12 cellular contexts compared by ENCODE assay signal in genomic region chr18:49865401-49865800, GRCh38. TPM values are rescaled to one million over a fixed set of nuclear protein-coding genes. Genes with fewer than 3 reads are reported as not detected.
DNase-seq lines count a peak whose midpoint lies in the region; ATAC-seq, FAIRE-seq and TF ChIP-seq lines count a peak whose summit lies in the region.
"Had no signal": no experiment of that assay in that cellular context is flagged by ENCODE, and none has a peak within 500 bp of the region (broad histone marks: within the 10 kb centered on the region; RNA-seq: fewer than 3 reads in every experiment).

No MANE protein-coding gene starts in this region.

- no peaks in the 10 kb centered on the region for H3K79me2 ChIP-seq in K562 (ENCODE audit: control insufficient read depth, insufficient read depth, low read length)

- no peak overlapping the region for H3K27ac Mint-ChIP-seq in stimulated activated naive B cell treated with anti-CD40 and anti-IgM and Interleukin-4, amounts not matched to agents 10 μg/mL and 1 μg/mL and 100 μg/mL, for 72 hours
- H3K27ac Mint-ChIP-seq: activated naive CD4-positive, alpha-beta T cell treated with anti-CD3 and anti-CD28 coated beads, Interleukin-2, amount 10 ng/mL, durations not matched to agents 7 days and 5 days had no signal

- H2AFZ ChIP-seq in K562 (ENCODE audit: low read depth, low read length) = no peak overlapping the region

- POLR2A ChIA-PET in K562 (lab: Yijun Ruan, JAX) = no interaction called here

- H3K4me3 ChIP-seq in LNCaP clone FGC (ENCODE audit: low read depth, low read length) (no peak overlapping the region), K562 (no peak overlapping the region), breast epithelium (no peak overlapping the region)

- H3K9me3 Mint-ChIP-seq in stimulated activated naive B cell treated with anti-CD40 and anti-IgM and Interleukin-4, amounts not matched to agents 10 μg/mL and 1 μg/mL and 100 μg/mL, for 72 hours = no peaks in the 10 kb centered on the region
- H3K9me3 Mint-ChIP-seq: activated naive CD4-positive, alpha-beta T cell treated with anti-CD3 and anti-CD28 coated beads, Interleukin-2, amount 10 ng/mL, durations not matched to agents 7 days and 5 days; central memory CD8-positive, alpha-beta T cell had no signal

- no peak for TF ChIP-seq CTCF in LNCaP clone FGC (IDR thresholded peaks at IDR 0.05; ENCODE audit: control insufficient read depth, extremely low read depth, insufficient read depth)
- TF ChIP-seq CTCF in K562 (IDR thresholded peaks at IDR 0.05 in 2 of 3, conservative IDR thresholded peaks at IDR 0.05 in 1 of 3; ENCODE audit: insufficient read depth in 2 of 3, low read depth in 1 of 3, low read length in 3 of 3) = no peak
- TF ChIP-seq CTCF in breast epithelium (IDR thresholded peaks at IDR 0.05) = no peak

- peaks cover 12 to 31% of the 10 kb centered on the region in 2 donors for H3K27me3 Mint-ChIP-seq in stimulated activated naive B cell treated with anti-CD40 and anti-IgM and Interleukin-4, amounts not matched to agents 10 μg/mL and 1 μg/mL and 100 μg/mL, for 72 hours

- ATAC-seq in Right ventricle myocardium inferior (peak; percentile 48), K562 (no peak), GM21360 (IDR thresholded peaks at IDR 0.05; ENCODE audit: unreplicated experiment) (no peak)
- ATAC-seq in stimulated activated naive B cell treated with anti-CD40 and anti-IgM and Interleukin-4, amounts not matched to agents 10 μg/mL and 1 μg/mL and 100 μg/mL, for 72 hours (replicated peaks) = peak; percentile 23 to 55

- H3K36me3 ChIP-seq in K562 (ENCODE audit: control insufficient read depth, insufficient read depth, low read length) = no peaks in the 10 kb centered on the region
- no peaks in the 10 kb centered on the region for H3K36me3 ChIP-seq in breast epithelium

- BruUV-seq in K562 (replicated peaks; lab: Mats Ljungman, UMichigan) = no TSS peak

- in situ Hi-C loops in K562 (cut with MboI) = loop anchor here (25.0 kb wide), 1 partner anchor 1178 kb away; no protein-coding TSS in a partner anchor

- H3K4me1 Mint-ChIP-seq in stimulated activated naive B cell treated with anti-CD40 and anti-IgM and Interleukin-4, amounts not matched to agents 10 μg/mL and 1 μg/mL and 100 μg/mL, for 72 hours = no peaks in the 10 kb centered on the region
- H3K4me1 Mint-ChIP-seq: activated naive CD4-positive, alpha-beta T cell treated with anti-CD3 and anti-CD28 coated beads, Interleukin-2, amount 10 ng/mL, durations not matched to agents 7 days and 5 days; central memory CD8-positive, alpha-beta T cell had no signal

- DNase-seq in Right ventricle myocardium inferior (ENCODE audit: missing footprints) (no peak), cardiac septum (ENCODE audit: low spot score) (no peak), LNCaP clone FGC (ENCODE audit: low read depth) (peak; percentile 13), K562 (ENCODE audit: extremely low read depth in 1 of 4, low spot score in 3 of 4) (no peak), DMS153 treated with DMSO at 0.1 percent for 48 hours (lab: John Stamatoyannopoulos, UW; ENCODE audit: unreplicated experiment) (no peak), breast epithelium (ENCODE audit: low spot score in 2 of 2) (no peak)
- no peak for DNase-seq in stimulated activated naive B cell treated with anti-CD40 and anti-IgM and Interleukin-4, amounts not matched to agents 10 μg/mL and 1 μg/mL and 100 μg/mL, for 72 hours
- DNase-seq: activated naive CD4-positive, alpha-beta T cell treated with anti-CD3 and anti-CD28 coated beads, Interleukin-2, amount 10 ng/mL, durations not matched to agents 7 days and 5 days; SIG-M5; stimulated activated CD4-positive, alpha-beta T cell treated with anti-CD3 and anti-CD28 coated beads, Interleukin-2, amount 100 ng/mL, for 24 hours had no signal

- no peaks in the 10 kb centered on the region for H4K20me1 ChIP-seq in K562 (replicated peaks; ENCODE audit: control insufficient read depth, insufficient read depth, low read length)

- no peak overlapping the region for H3K27ac ChIP-seq in K562 (ENCODE audit: extremely low read depth, low read depth, low read length)
- no peak overlapping the region for H3K27ac ChIP-seq in breast epithelium

- no peaks in the 10 kb centered on the region for H3K36me3 Mint-ChIP-seq in stimulated activated naive B cell treated with anti-CD40 and anti-IgM and Interleukin-4, amounts not matched to agents 10 μg/mL and 1 μg/mL and 100 μg/mL, for 72 hours
- H3K36me3 Mint-ChIP-seq: activated naive CD4-positive, alpha-beta T cell treated with anti-CD3 and anti-CD28 coated beads, Interleukin-2, amount 10 ng/mL, durations not matched to agents 7 days and 5 days had no signal

- no peak overlapping the region for H3K9ac ChIP-seq in K562 (ENCODE audit: insufficient read depth in 1 of 2, low read depth in 2 of 2, low read length in 2 of 2)

- FAIRE-seq in K562 (lab: Jason Lieb, UNC) = no peak

- no peak for TF ChIP-seq EP300 in K562 (IDR thresholded peaks at IDR 0.05; ENCODE audit: low read length)

- intact Hi-C loops in Right ventricle myocardium inferior (cut with DNase I) (no loop called here), cardiac septum (cut with DNase I) (no loop called here), K562 (cut with micrococcal nuclease) (loop anchor here (10.0 kb wide), 1 partner anchor 339 kb away; no protein-coding TSS in a partner anchor), breast epithelium (cut with DNase I; ENCODE audit: low total_unique reads) (no loop called here)

- H3K9me3 ChIP-seq in K562 (replicated peaks; ENCODE audit: control insufficient read depth, insufficient read depth, low read depth, low read length) (no peaks in the 10 kb centered on the region), breast epithelium (no peaks in the 10 kb centered on the region)

- TF ChIP-seq RAD21 in K562 (CRISPR knock-in tag; conservative IDR thresholded peaks at IDR 0.05 in 1 of 2, IDR thresholded peaks at IDR 0.05 in 1 of 2) = no peak

- H3K4me3 Mint-ChIP-seq in stimulated activated naive B cell treated with anti-CD40 and anti-IgM and Interleukin-4, amounts not matched to agents 10 μg/mL and 1 μg/mL and 100 μg/mL, for 72 hours = no peak overlapping the region
- H3K4me3 Mint-ChIP-seq: activated naive CD4-positive, alpha-beta T cell treated with anti-CD3 and anti-CD28 coated beads, Interleukin-2, amount 10 ng/mL, durations not matched to agents 7 days and 5 days; central memory CD8-positive, alpha-beta T cell had no signal

- CTCF ChIA-PET in K562 (lab: Yijun Ruan, JAX; ENCODE audit: low intra/inter-chr PET ratio) = interaction anchor here (0.5 kb wide), 1 partner anchor 330 kb away, joined by 4 read pairs; no protein-coding TSS in a partner anchor

- H3K4me1 ChIP-seq in K562 (replicated peaks in 1 of 2; ENCODE audit: control insufficient read depth in 2 of 2, insufficient read depth in 2 of 2, low read length in 2 of 2) = peaks cover 3 to 5% of the 10 kb centered on the region in 2 experiments; a peak in 3 of 5 replicates
- no peaks in the 10 kb centered on the region for H3K4me1 ChIP-seq in breast epithelium

- TF ChIP-seq POLR2A in K562 (conservative IDR thresholded peaks at IDR 0.05) (no peak), breast epithelium (IDR thresholded peaks at IDR 0.05) (no peak)

- 0% methylated on average over 2 of the region's 2 CpGs for WGBS in K562 (ENCODE audit: insufficient coverage, low coverage, missing lambda C conversion rate)

- no peak overlapping the region for H3K4me2 ChIP-seq in K562 (ENCODE audit: insufficient read depth, low read length)

- H3K9me1 ChIP-seq in K562 (ENCODE audit: control insufficient read depth, insufficient read depth, low read length) = no peaks in the 10 kb centered on the region

- H3K27me3 ChIP-seq in K562 (ENCODE audit: control insufficient read depth in 2 of 2, insufficient read depth in 2 of 2, low read length in 2 of 2) (peaks cover 0 to 28% of the 10 kb centered on the region in 2 experiments; a peak in 4 of 5 replicates), breast epithelium (no peaks in the 10 kb centered on the region)

TF ChIP-seq in K562, 482 proteins besides CTCF, POLR2A, EP300 and RAD21 (continues in another document):
- TF ChIP-seq SIN3B (IDR thresholded peaks at IDR 0.05; ENCODE audit: low read depth) (no peak), TFAP4 (CRISPR knock-in tag; IDR thresholded peaks at IDR 0.05; ENCODE audit: borderline replicate concordance) (peak; percentile 25; the same call in 1 of the 2 replicates)

RNA-seq across cellular contexts. Expression of gene ACAA2, which starts 52.1 kb away (rescaled TPM):
- 441 TPM for total RNA-seq in Right ventricle myocardium inferior
- 130 TPM for total RNA-seq in cardiac septum
- 2.3 and 7.6 TPM in 2 replicates for total RNA-seq in K562 (2011; cell fraction: chromatin; rRNA removed; ENCODE audit: low replicate concordance)
- total RNA-seq in K562 (2011; cell fraction: nucleolus; rRNA removed) = 2.2 and 4.6 TPM in 2 replicates
- total RNA-seq in K562 (2011; cell fraction: nucleoplasm; rRNA removed) = 5.1 and 8.6 TPM in 2 replicates
- total RNA-seq in K562 (2014; rRNA removed) = 15.6 and 17.6 TPM in 2 replicates
- total RNA-seq in K562 (2014; rRNA removed; fragmentation: Illumina TruSeq; extraction: Trizol) = 26.6 and 28.4 TPM in 2 replicates
- total RNA-seq in K562 (2015; rRNA removed; fragmentation: Illumina TruSeq; extraction: Trizol) = 21.4 and 22.3 TPM in 2 replicates
- 21.5 and 22.4 TPM in 2 replicates for total RNA-seq in K562 (2021)
- polyA plus RNA-seq in K562 (2011; rRNA removed) = 13.2 and 13.3 TPM in 2 replicates
- polyA plus RNA-seq in K562 (2011; cell fraction: cytosol; rRNA removed) = 4.1 and 11.4 TPM in 2 replicates
- polyA plus RNA-seq in K562 (2011; cell fraction: nucleus; rRNA removed) = 4.7 and 7.5 TPM in 2 replicates
- polyA plus RNA-seq in K562 (2012) = 27.9 and 45.3 TPM in 2 replicates
- 17.6 and 23.3 TPM in 2 replicates for polyA plus RNA-seq in K562 (2014; fragmentation: Illumina TruSeq; extraction: Trizol)
- polyA plus RNA-seq in K562 (2014; fragmentation: Nextera tagmentation; extraction: Ambion mirVana) = 10 to 100 TPM; 21.7 to 31.5 TPM
- polyA plus RNA-seq in K562 (2014; rRNA removed) = 13.2 and 15.0 TPM in 2 replicates
- 15.6 and 18.9 TPM in 2 replicates for polyA minus RNA-seq in K562 (2011; rRNA and poly(A)+ RNA removed)
- 4.8 and 5.5 TPM in 2 replicates for polyA minus RNA-seq in K562 (2011; cell fraction: cytosol; rRNA and poly(A)+ RNA removed)
- polyA minus RNA-seq in K562 (2011; cell fraction: nucleus; rRNA and poly(A)+ RNA removed) = 1.5 and 3.8 TPM in 2 replicates
- total RNA-seq in breast epithelium = 10 to 100 TPM; 67.9 to 99.5 (median 70.5) TPM

Comparison
In these comparisons a context has a peak if more than half of its experiments do, and no peak if none do; other contexts are left out.
1. ATAC-seq: peak in Right ventricle myocardium inferior (single experiment) and stimulated activated naive B cell treated with anti-CD40 and anti-IgM and Interleukin-4, amounts not matched to agents 10 μg/mL and 1 μg/mL and 100 μg/mL, for 72 hours (2 of 2); none in K562 (single experiment) and GM21360 (single experiment).